ENCODE assay signal across 20 cellular contexts in genomic region chr4:2753444-2753843, GRCh38. TPM values are rescaled to one million over a fixed set of nuclear protein-coding genes. Genes with fewer than 3 reads are reported as not detected.
DNase-seq lines count a peak whose midpoint lies in the region; ATAC-seq and TF ChIP-seq lines count a peak whose summit lies in the region.
"Had no signal": no experiment of that assay in that cellular context is flagged by ENCODE, and none has a peak within 500 bp of the region (broad histone marks: within the 10 kb centered on the region; RNA-seq: fewer than 3 reads in every experiment).

No MANE protein-coding gene starts in this region.

- peak; percentile 5 for DNase-seq in natural killer cell treated with Interleukin-12 subunit alpha and Interleukin-12 subunit beta and Interleukin-15 and Interleukin-18, amount 100 ng/mL, for 72 hours (ENCODE audit: low spot score)
- DNase-seq in natural killer cell (no peak), activated B cell treated with CpG ODN at 0.5 μM for 24 hours (no peak), lower lobe of right lung (peak; percentile 11), NCI-H1694 treated with DMSO at 0.1 percent for 48 hours (lab: John Stamatoyannopoulos, UW) (no peak)
- DNase-seq in stimulated activated naive CD8-positive, alpha-beta T cell treated with anti-CD3 and anti-CD28 coated beads, Interleukin-15, Interleukin-2, amounts not matched to agents 100 U/mL and 50 U/mL, for 24 hours, result no peak
- DNase-seq: activated CD4-positive, alpha-beta memory T cell treated with anti-CD3 and anti-CD28 coated beads for 36 hours; activated naive CD4-positive, alpha-beta T cell treated with anti-CD3 and anti-CD28 coated beads, Interleukin-2, amount 50 U/mL, for 16 hours; CD4-positive, CD25-positive, alpha-beta regulatory T cell; DMS79 treated with DMSO at 0.1 percent for 48 hours; foreskin melanocyte; hippocampal formation; left ventricle myocardium superior; NCI-H1092; NCI-H524 treated with DMSO at 0.1 percent for 48 hours had no signal

- POLR2A ChIA-PET in activated B cell treated with CpG ODN at 0.5 μM for 24 hours (lab: Charles Lee), result no interaction called here

- no peak for ATAC-seq in natural killer cell treated with Interleukin-12 subunit alpha and Interleukin-12 subunit beta and Interleukin-15 and Interleukin-18, amount 100 ng/mL, for 72 hours
- ATAC-seq in natural killer cell (no peak), activated B cell treated with CpG ODN at 0.5 μM for 24 hours (ENCODE audit: low read depth) (no peak), lower lobe of right lung (no peak), HG03196 (IDR thresholded peaks at IDR 0.05; ENCODE audit: unreplicated experiment) (no peak)
- ATAC-seq in stimulated activated naive CD8-positive, alpha-beta T cell treated with anti-CD3 and anti-CD28 coated beads, Interleukin-15, Interleukin-2, amounts not matched to agents 100 U/mL and 50 U/mL, for 24 hours, result no peak
- ATAC-seq: left ventricle myocardium superior; stimulated activated memory B cell treated with anti-CD40 and anti-IgM and Interleukin-4, amounts not matched to agents 10 μg/mL and 1 μg/mL and 100 μg/mL, for 72 hours had no signal

- H3K4me1 Mint-ChIP-seq in natural killer cell treated with Interleukin-12 subunit alpha and Interleukin-12 subunit beta and Interleukin-15 and Interleukin-18, amount 100 ng/mL, for 72 hours (ENCODE audit: low read depth in 2 of 2), result peaks cover 29 to 37% of the 10 kb centered on the region in 2 donors
- peaks cover 7 to 40% of the 10 kb centered on the region in 2 donors for H3K4me1 Mint-ChIP-seq in natural killer cell
- peaks cover 47% of the 10 kb centered on the region for H3K4me1 Mint-ChIP-seq in activated B cell treated with CpG ODN at 0.5 μM for 24 hours

- peak overlapping the region in 1 of 2 donors; percentile 65 for H3K27ac Mint-ChIP-seq in natural killer cell treated with Interleukin-12 subunit alpha and Interleukin-12 subunit beta and Interleukin-15 and Interleukin-18, amount 100 ng/mL, for 72 hours
- H3K27ac Mint-ChIP-seq in natural killer cell (no peak overlapping the region), activated B cell treated with CpG ODN at 0.5 μM for 24 hours (no peak overlapping the region)
- H3K27ac Mint-ChIP-seq: stimulated activated memory B cell treated with anti-CD40 and anti-IgM and Interleukin-4, amounts not matched to agents 10 μg/mL and 1 μg/mL and 100 μg/mL, for 72 hours; T-helper 2 cell treated with Interferon-gamma antibody and Interleukin-4, amounts not matched to agents 5 μg/mL and 100 μg/mL, for 36 hours had no signal

- peaks cover 35% of the 10 kb centered on the region for H3K4me1 ChIP-seq in lower lobe of right lung

- H3K27me3 ChIP-seq in lower lobe of right lung (ENCODE audit: low read depth), result no peaks in the 10 kb centered on the region
- H3K27me3 ChIP-seq: ascending aorta had no signal

- no peaks in the 10 kb centered on the region for H3K27me3 Mint-ChIP-seq in natural killer cell treated with Interleukin-12 subunit alpha and Interleukin-12 subunit beta and Interleukin-15 and Interleukin-18, amount 100 ng/mL, for 72 hours
- H3K27me3 Mint-ChIP-seq in natural killer cell (ENCODE audit: low read depth in 2 of 2) (no peaks in the 10 kb centered on the region), activated B cell treated with CpG ODN at 0.5 μM for 24 hours (no peaks in the 10 kb centered on the region)
- H3K27me3 Mint-ChIP-seq: activated CD4-positive, alpha-beta memory T cell treated with anti-CD3 and anti-CD28 coated beads for 36 hours; stimulated activated memory B cell treated with anti-CD40 and anti-IgM and Interleukin-4, amounts not matched to agents 10 μg/mL and 1 μg/mL and 100 μg/mL, for 72 hours had no signal

- no peak overlapping the region for H3K4me3 ChIP-seq in lower lobe of right lung
- H3K4me3 ChIP-seq: ascending aorta, prostate gland had no signal

- intact Hi-C loops in natural killer cell (cut with micrococcal nuclease), result no loop called here
- intact Hi-C loops in activated B cell treated with CpG ODN at 0.5 μM for 24 hours (cut with micrococcal nuclease), result no loop called here
- intact Hi-C loops in lower lobe of right lung (cut with DNase I), result no loop called here

- no peak overlapping the region for H3K27ac ChIP-seq in lower lobe of right lung
- H3K27ac ChIP-seq: ascending aorta, prostate gland had no signal

- no peak overlapping the region for H3K4me3 Mint-ChIP-seq in natural killer cell treated with Interleukin-12 subunit alpha and Interleukin-12 subunit beta and Interleukin-15 and Interleukin-18, amount 100 ng/mL, for 72 hours
- no peak overlapping the region for H3K4me3 Mint-ChIP-seq in natural killer cell
- H3K4me3 Mint-ChIP-seq in activated B cell treated with CpG ODN at 0.5 μM for 24 hours, result peak overlapping the region; percentile 32
- H3K4me3 Mint-ChIP-seq: stimulated activated memory B cell treated with anti-CD40 and anti-IgM and Interleukin-4, amounts not matched to agents 10 μg/mL and 1 μg/mL and 100 μg/mL, for 72 hours had no signal

- peaks cover 5% of the 10 kb centered on the region for H3K36me3 Mint-ChIP-seq in natural killer cell treated with Interleukin-12 subunit alpha and Interleukin-12 subunit beta and Interleukin-15 and Interleukin-18, amount 100 ng/mL, for 72 hours
- no peaks in the 10 kb centered on the region for H3K36me3 Mint-ChIP-seq in natural killer cell
- peaks cover 22% of the 10 kb centered on the region for H3K36me3 Mint-ChIP-seq in activated B cell treated with CpG ODN at 0.5 μM for 24 hours (ENCODE audit: low read depth)
- H3K36me3 Mint-ChIP-seq: CD4-positive, CD25-positive, alpha-beta regulatory T cell had no signal

- H3K36me3 ChIP-seq in lower lobe of right lung, result peaks cover 11% of the 10 kb centered on the region
- H3K36me3 ChIP-seq: ascending aorta, prostate gland had no signal

- no peaks in the 10 kb centered on the region for H3K9me3 Mint-ChIP-seq in natural killer cell treated with Interleukin-12 subunit alpha and Interleukin-12 subunit beta and Interleukin-15 and Interleukin-18, amount 100 ng/mL, for 72 hours
- no peaks in the 10 kb centered on the region for H3K9me3 Mint-ChIP-seq in natural killer cell
- no peaks in the 10 kb centered on the region for H3K9me3 Mint-ChIP-seq in activated B cell treated with CpG ODN at 0.5 μM for 24 hours
- H3K9me3 Mint-ChIP-seq: activated CD4-positive, alpha-beta memory T cell treated with anti-CD3 and anti-CD28 coated beads for 36 hours; CD4-positive, CD25-positive, alpha-beta regulatory T cell; stimulated activated memory B cell treated with anti-CD40 and anti-IgM and Interleukin-4, amounts not matched to agents 10 μg/mL and 1 μg/mL and 100 μg/mL, for 72 hours; T-helper 2 cell treated with Interferon-gamma antibody and Interleukin-4, amounts not matched to agents 5 μg/mL and 100 μg/mL, for 36 hours had no signal

- CTCF ChIA-PET in activated B cell treated with CpG ODN at 0.5 μM for 24 hours (lab: Charles Lee), result interaction anchor here (1.0 kb wide), 1 partner anchor 57 kb away, joined by 3 read pairs; no protein-coding TSS in a partner anchor

- H3K9me3 ChIP-seq in lower lobe of right lung, result no peaks in the 10 kb centered on the region
- H3K9me3 ChIP-seq: ascending aorta, prostate gland had no signal

- TF ChIP-seq CTCF in natural killer cell (IDR thresholded peaks at IDR 0.05), result no peak
- no peak for TF ChIP-seq CTCF in activated B cell treated with CpG ODN at 0.5 μM for 24 hours (IDR thresholded peaks at IDR 0.05)
- TF ChIP-seq CTCF in lower lobe of right lung (IDR thresholded peaks at IDR 0.05), result no peak

RNA-seq across cellular contexts. Expression of gene TNIP2, which starts 2.7 kb away (rescaled TPM):
- total RNA-seq in natural killer cell treated with Interleukin-12 subunit alpha and Interleukin-12 subunit beta and Interleukin-15 and Interleukin-18, amount 100 ng/mL, for 72 hours, result 10 to 100 TPM; 80.9 to 89.3 TPM
- total RNA-seq in natural killer cell, result 10 to 100 TPM; 35.6 to 53.9 (median 41.6) TPM
- total RNA-seq in activated B cell treated with CpG ODN at 0.5 μM for 24 hours, result 79.1 and 83.2 TPM in 2 replicates
- total RNA-seq in lower lobe of right lung, result 36.7 TPM

RNA-seq across cellular contexts. Expression of gene SH3BP2, which starts 39.4 kb away (rescaled TPM):
- total RNA-seq in natural killer cell treated with Interleukin-12 subunit alpha and Interleukin-12 subunit beta and Interleukin-15 and Interleukin-18, amount 100 ng/mL, for 72 hours, result 100 to 1,000 TPM; 121 to 129 TPM
- total RNA-seq in natural killer cell (100 to 1,000 TPM; 213 to 283 (median 221) TPM), activated B cell treated with CpG ODN at 0.5 μM for 24 hours (40.4 and 43.2 TPM in 2 replicates), lower lobe of right lung (102 TPM)

Comparison
In these comparisons a context has a peak if more than half of its experiments do, and no peak if none do; other contexts are left out.
1. DNase-seq: peak in natural killer cell treated with Interleukin-12 subunit alpha and Interleukin-12 subunit beta and Interleukin-15 and Interleukin-18, amount 100 ng/mL, for 72 hours (single experiment) and lower lobe of right lung (single experiment); none in natural killer cell (single experiment), activated B cell treated with CpG ODN at 0.5 μM for 24 hours (single experiment), stimulated activated naive CD8-positive, alpha-beta T cell treated with anti-CD3 and anti-CD28 coated beads, Interleukin-15, Interleukin-2, amounts not matched to agents 100 U/mL and 50 U/mL, for 24 hours (single experiment) and NCI-H1694 treated with DMSO at 0.1 percent for 48 hours (single experiment).